8 cellular contexts compared by ENCODE assay signal in the genomic region with DNA sequence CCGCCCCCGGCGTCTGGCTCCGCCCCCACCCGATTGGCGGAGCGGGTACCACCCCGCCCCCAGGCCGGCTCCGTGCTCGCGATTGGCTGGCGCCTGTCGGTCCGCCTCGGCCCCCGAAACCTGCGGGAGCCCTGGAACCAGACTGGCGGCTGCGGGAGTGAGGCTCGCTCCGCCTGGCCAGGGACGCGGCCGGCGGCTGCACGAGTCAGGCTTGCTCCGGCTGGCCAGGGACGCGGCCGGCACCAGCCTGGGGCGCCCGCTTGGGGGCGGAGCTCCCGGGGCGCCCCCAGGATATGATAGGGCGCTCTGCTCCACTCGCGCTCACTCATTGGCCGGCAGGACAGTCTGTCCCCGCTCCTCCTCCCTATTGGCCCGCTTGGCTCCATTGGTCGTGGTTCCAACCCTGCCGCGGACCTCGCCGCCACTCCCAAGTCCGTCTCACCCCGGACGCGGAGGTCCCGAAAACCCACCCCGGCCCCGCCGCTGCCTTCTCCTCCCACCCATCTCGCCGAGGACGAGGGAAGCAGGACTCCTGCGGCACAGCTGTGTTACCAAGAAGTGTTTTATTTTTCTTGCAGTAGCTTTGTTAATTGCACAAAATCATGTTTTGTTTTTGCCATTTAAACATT. TPM values are rescaled to one million over a fixed set of nuclear protein-coding genes. Genes with fewer than 3 reads are reported as not detected.
DNase-seq lines count a peak whose midpoint lies in the region; ATAC-seq and TF ChIP-seq lines count a peak whose summit lies in the region.

No MANE protein-coding gene starts in this region.

- peak overlapping the region; percentile 74 for H3K4me3 ChIP-seq in AG10803 (ENCODE audit: low read length)

- no peak for TF ChIP-seq CTCF in AG10803 (conservative IDR thresholded peaks at IDR 0.05; ENCODE audit: low read length)
- TF ChIP-seq CTCF in chondrocyte (IDR thresholded peaks at IDR 0.05): peak; percentile 41

- no peaks in the 10 kb centered on the region for H3K27me3 Mint-ChIP-seq in chondrocyte (ENCODE audit: low read depth)

- no peaks in the 10 kb centered on the region for H3K9me3 Mint-ChIP-seq in chondrocyte (ENCODE audit: low read depth)

- ATAC-seq in GM19043 (IDR thresholded peaks at IDR 0.05; ENCODE audit: low read depth, unreplicated experiment) (peak; percentile 89), HG03378 (IDR thresholded peaks at IDR 0.05; ENCODE audit: unreplicated experiment) (peak; percentile 89)

- peak overlapping the region; percentile 92 for H3K27ac Mint-ChIP-seq in chondrocyte (ENCODE audit: unreplicated experiment)

- peaks cover 12% of the 10 kb centered on the region for H3K36me3 Mint-ChIP-seq in chondrocyte (ENCODE audit: low read depth)

- peak overlapping the region; percentile 82 for H3K4me3 Mint-ChIP-seq in chondrocyte (ENCODE audit: unreplicated experiment)

- DNase-seq in AG10803 (ENCODE audit: low read depth) (peak; percentile 89), NCI-H446 (lab: John Stamatoyannopoulos, UW) (peak; percentile 71 to 89), chondrocyte (ENCODE audit: low spot score) (peak; percentile 99), kidney glomerular epithelial cell (lab: John Stamatoyannopoulos, UW) (peak; percentile 89)
- DNase-seq in activated CD4-positive, alpha-beta T cell treated with anti-CD3 and anti-CD28 coated beads for 24 hours (ENCODE audit: low read depth in 2 of 2): peak; percentile 84 to 85
- DNase-seq in stimulated activated CD4-positive, alpha-beta T cell treated with anti-CD3 and anti-CD28 coated beads, Interleukin-15, amount 100 ng/mL, for 24 hours: peak; percentile 94

- H3K4me1 Mint-ChIP-seq in chondrocyte (ENCODE audit: low read depth): peaks cover 25% of the 10 kb centered on the region

RNA-seq across cellular contexts. Expression of a gene that starts 0.3 kb away (rescaled TPM):
- 24.9 to 37.6 TPM (median 35.6 TPM) in 3 replicates for total RNA-seq in chondrocyte

RNA-seq across cellular contexts. Expression of a gene that starts 7.6 kb away (rescaled TPM):
- not detected in 3 replicates for total RNA-seq in chondrocyte

RNA-seq across cellular contexts. Expression of a gene that starts 14.6 kb away (rescaled TPM):
- total RNA-seq in chondrocyte: not detected in 3 replicates

RNA-seq across cellular contexts. Expression of a gene that starts 35.8 kb away (rescaled TPM):
- 13.1 to 16.2 TPM (median 14.7 TPM) in 3 replicates for total RNA-seq in chondrocyte

RNA-seq across cellular contexts. Expression of a gene that starts 44.3 kb away (rescaled TPM):
- 56.8 to 78.7 TPM (median 58.9 TPM) in 3 replicates for total RNA-seq in chondrocyte

Comparison
In these comparisons a context has a peak if more than half of its experiments do, and no peak if none do; other contexts are left out.
1. Peak in every context shown above with its lines: DNase-seq, ATAC-seq and H3K4me3 ChIP-seq.